Comparison of ENCODE assay signal across 1 cellular context in the genomic region with DNA sequence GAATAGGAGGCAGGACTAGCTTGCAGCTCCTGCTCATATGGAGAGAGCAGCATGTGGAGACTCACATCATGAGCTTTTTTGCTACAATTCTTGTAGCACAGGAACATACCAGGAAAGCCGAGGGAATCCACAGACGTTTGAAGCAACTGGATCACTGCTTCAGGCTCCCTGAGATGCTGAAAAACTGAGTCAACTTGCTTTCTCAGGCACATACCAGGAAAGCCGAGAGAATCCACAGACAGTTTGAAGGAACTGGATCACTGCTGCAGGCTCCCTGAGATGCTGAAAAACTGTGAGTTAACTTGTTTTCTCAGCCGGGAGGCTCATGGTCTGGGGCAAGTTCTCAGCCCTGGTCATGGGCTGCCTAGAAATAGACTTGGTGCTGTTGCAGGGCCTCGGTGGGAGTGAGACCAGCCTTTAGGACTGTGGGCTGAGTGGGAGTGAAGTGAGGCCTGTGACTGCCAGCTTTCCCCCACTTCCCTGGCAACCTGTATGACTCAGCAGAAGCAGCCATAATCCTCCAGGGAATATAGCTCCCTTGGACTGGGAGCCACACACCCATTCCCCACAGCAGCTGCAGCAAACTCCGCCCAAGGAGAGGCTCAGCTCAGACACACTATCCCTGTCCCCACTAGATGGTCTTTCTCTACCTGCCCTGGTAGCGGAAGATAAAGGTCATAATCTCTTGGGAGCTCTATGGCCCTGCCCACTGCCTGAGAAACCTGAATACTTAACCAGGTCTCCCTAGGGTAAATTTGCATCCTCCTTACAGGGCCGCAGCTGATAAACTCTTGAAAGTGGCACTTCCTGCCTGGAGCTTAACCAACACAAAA.
TF ChIP-seq lines count a peak whose summit lies in the region.

No MANE protein-coding gene starts in this region.

TF ChIP-seq in GM12878, 131 proteins besides CTCF, POLR2A, EP300 and RAD21:
- TF ChIP-seq CREM (IDR thresholded peaks at IDR 0.05; ENCODE audit: low read depth) (no peak), DPF2 (IDR thresholded peaks at IDR 0.05) (peak; percentile 53; the same call in 1 of the 2 replicates), NR2F1 (conservative IDR thresholded peaks at IDR 0.05) (0 out of 2 replicates have a peak, but pooled peaks have one; percentile 16), MTA3 (IDR thresholded peaks at IDR 0.05; ENCODE audit: borderline replicate concordance, low read length) (no peak), YBX1 (IDR thresholded peaks at IDR 0.05) (no peak), MEF2B (IDR thresholded peaks at IDR 0.05; ENCODE audit: partially characterized antibody, poor library complexity, severe bottlenecking) (peak; percentile 86), IKZF1 (conservative IDR thresholded peaks at IDR 0.05) (peak; percentile 67)
TF ChIP-seq in GM12878: peak in this region for 4.
